25 cellular contexts compared by ENCODE assay signal in the genomic region with DNA sequence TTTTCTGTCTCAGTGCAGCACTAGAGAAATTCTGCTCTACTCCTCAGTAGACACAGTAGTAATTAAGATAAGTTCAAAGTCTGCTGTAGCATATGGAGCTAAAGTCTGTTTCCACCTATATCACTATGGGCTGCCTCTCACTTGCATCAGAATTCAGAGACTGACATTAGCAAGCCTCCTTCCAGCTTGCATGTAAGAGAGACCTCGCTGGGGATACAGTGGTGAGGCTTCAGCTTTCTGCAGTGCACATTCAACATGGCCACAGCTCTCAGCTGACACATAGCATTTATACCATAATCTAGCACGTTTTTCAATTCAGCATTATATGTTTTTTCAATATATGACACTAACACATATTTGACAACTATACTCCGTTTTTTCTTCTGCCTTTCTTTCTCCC.
"Had no signal": no experiment of that assay in that cellular context is flagged by ENCODE, and none has a peak within 500 bp of the region (broad histone marks: within the 10 kb centered on the region; RNA-seq: fewer than 3 reads in every experiment).

No MANE protein-coding gene starts in this region.

- H3K4me3 ChIP-seq: Peyer's patch, SJSA1 had no signal

- H3K27ac ChIP-seq: Peyer's patch, SJSA1 had no signal

- DNase-seq: activated CD4-positive, alpha-beta T cell treated with anti-CD3 and anti-CD28 coated beads, Interleukin-2, amount 10 ng/mL, durations not matched to agents 24 days and 14 days; activated CD4-positive, alpha-beta T cell treated with anti-CD3 and anti-CD28 coated beads, Interleukin-2, amount 50 U/mL, for 48 hours; activated CD8-positive, alpha-beta T cell treated with anti-CD3 and anti-CD28 coated beads, Interleukin-2, amount 10 ng/mL, durations not matched to agents 7 days and 5 days; activated effector memory CD4-positive, alpha-beta T cell treated with Interleukin-2 at 50 U/mL for 16 hours; activated naive CD4-positive, alpha-beta T cell treated with anti-CD3 and anti-CD28 coated beads, Interleukin-2, amount 10 ng/mL, durations not matched to agents 7 days and 5 days; activated naive CD8-positive, alpha-beta T cell treated with anti-CD3 and anti-CD28 coated beads, Interleukin-2, amount 50 U/mL, for 24 hours; activated T-cell treated with anti-CD3 and anti-CD28 coated beads, Interleukin-2, amount 50 U/mL, for 48 hours; anterior cingulate cortex; caudate nucleus; cerebellar nuclear complex; NCI-H1092 treated with DMSO at 0.1 percent for 48 hours; NCI-H1417; NCI-H146; NCI-H187; NCI-H2081; NCI-H510A; NCI-H526; NCI-H748 treated with DMSO at 0.1 percent for 48 hours; NK-92 treated with Interleukin-12 subunit alpha and Interleukin-12 subunit beta, amount 100 ng/mL, for 24 hours; PC-3; Peyer's patch; RPMI8226; SHP77 treated with DMSO at 0.1 percent for 48 hours; SK-N-SH had no signal

- H3K9me3 ChIP-seq: Peyer's patch, SJSA1, SK-N-SH had no signal

- H3K4me1 ChIP-seq: Peyer's patch, SJSA1 had no signal

- H3K4me2 ChIP-seq: SK-N-SH had no signal

- H3K27me3 ChIP-seq: Peyer's patch, SJSA1 had no signal

- H3K36me3 ChIP-seq: Peyer's patch, SJSA1 had no signal

- H3K9me2 ChIP-seq: SK-N-SH had no signal

- ATAC-seq: activated CD8-positive, alpha-beta T cell treated with anti-CD3 and anti-CD28 coated beads, Interleukin-2, amount 10 ng/mL, durations not matched to agents 7 days and 5 days; activated naive CD8-positive, alpha-beta T cell treated with anti-CD3 and anti-CD28 coated beads, Interleukin-2, amount 50 U/mL, for 24 hours; PC-3 had no signal
